11 cellular contexts compared by ENCODE assay signal in the genomic region with DNA sequence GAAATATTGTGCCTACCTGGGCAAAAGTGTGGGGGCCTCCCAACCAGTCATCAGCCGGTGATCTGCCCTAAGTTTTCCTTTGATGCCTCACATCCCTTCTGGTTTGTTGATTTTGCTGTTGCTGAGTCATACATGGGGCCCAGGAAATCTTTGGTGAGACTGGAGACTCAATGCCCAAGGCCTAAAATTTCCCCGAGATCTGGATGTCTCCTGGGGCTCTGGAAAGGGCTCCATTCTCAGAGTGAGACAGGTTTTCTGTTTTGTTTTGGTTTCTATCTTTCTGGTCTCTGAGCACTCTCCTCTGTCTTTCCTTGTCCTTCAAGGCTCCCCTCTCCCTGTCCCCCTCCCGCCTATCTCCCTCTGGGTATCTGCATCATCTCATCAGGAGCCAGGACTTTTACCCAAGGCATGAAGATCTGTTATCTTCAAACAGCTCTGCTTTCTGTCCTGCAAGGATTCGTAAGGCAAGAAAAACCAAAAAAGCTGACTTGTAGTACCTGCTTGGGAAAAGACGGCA.
DNase-seq lines count a peak whose midpoint lies in the region; ATAC-seq, FAIRE-seq and TF ChIP-seq lines count a peak whose summit lies in the region.
"Had no signal": no experiment of that assay in that cellular context is flagged by ENCODE, and none has a peak within 500 bp of the region (broad histone marks: within the 10 kb centered on the region; RNA-seq: fewer than 3 reads in every experiment).

No MANE protein-coding gene starts in this region.

- H3K27ac ChIP-seq in PC-3 (ENCODE audit: low read length) (peak overlapping the region; percentile 96), endothelial cell of umbilical vein (ENCODE audit: insufficient read depth, low read depth, low read length) (peak overlapping the region; percentile 26)
- no peak overlapping the region for H3K27ac ChIP-seq in CD8-positive, alpha-beta T cell (ENCODE audit: low read depth, low read length)

- peak; percentile 35 for DNase-seq in GM03348 (ENCODE audit: low spot score)
- DNase-seq in PC-3 = peak; percentile 96
- no peak for DNase-seq in endothelial cell of umbilical vein (ENCODE audit: low read depth, low spot score)
- DNase-seq in osteocyte (ENCODE audit: extremely low spot score, unreplicated experiment) = no peak
- no peak for DNase-seq in NCI-H2196 treated with DMSO at 0.1 percent for 48 hours (lab: John Stamatoyannopoulos, UW; ENCODE audit: unreplicated experiment)
- DNase-seq in NCI-H1930 (lab: John Stamatoyannopoulos, UW) = no peak
- DNase-seq in CD8-positive, alpha-beta T cell = no peak
- DNase-seq: MV-4-11, T-helper 1 cell had no signal

- H3K4me3 Mint-ChIP-seq in osteocyte (ENCODE audit: unreplicated experiment) = no peak overlapping the region
- no peak overlapping the region for H3K4me3 Mint-ChIP-seq in CD8-positive, alpha-beta T cell
- H3K4me3 Mint-ChIP-seq: activated naive CD4-positive, alpha-beta T cell treated with anti-CD3 and anti-CD28 coated beads, Interleukin-2, amount 50 U/mL, for 24 hours had no signal

- FAIRE-seq in endothelial cell of umbilical vein (lab: Jason Lieb, UNC) = peak; percentile 44

- H3K4me1 ChIP-seq in PC-3 (ENCODE audit: insufficient read depth, low read length) (peaks cover 58% of the 10 kb centered on the region), endothelial cell of umbilical vein (ENCODE audit: control insufficient read depth, extremely low read depth, insufficient read depth, low read length) (peaks cover 35% of the 10 kb centered on the region)
- H3K4me1 ChIP-seq in CD8-positive, alpha-beta T cell (ENCODE audit: insufficient read depth, low read length) = peaks cover 7% of the 10 kb centered on the region

- POLR2A ChIA-PET in PC-3 (lab: Charles Lee; ENCODE audit: unreplicated experiment) = interaction anchor here (0.7 to 0.8 kb wide), 2 partner anchors 157 to 355 kb away, joined by 3 read pairs; no protein-coding TSS in a partner anchor
- POLR2A ChIA-PET in endothelial cell of umbilical vein (lab: Charles Lee) = no interaction called here
- POLR2A ChIA-PET in CD8-positive, alpha-beta T cell (lab: Charles Lee) = interaction anchor here (1.1 to 3.2 kb wide), 2 partner anchors 27 to 157 kb away, joined by 3 to 20 read pairs; partner anchors contain the start of gene FUT8

- no peaks in the 10 kb centered on the region for H3F3A ChIP-seq in PC-3 (ENCODE audit: low read length, unreplicated experiment)

- H3K9me2 ChIP-seq in PC-3 (replicated peaks; ENCODE audit: low read length) = no peaks in the 10 kb centered on the region

- peaks cover 40% of the 10 kb centered on the region for H3K4me1 Mint-ChIP-seq in osteocyte (ENCODE audit: unreplicated experiment)
- H3K4me1 Mint-ChIP-seq in CD8-positive, alpha-beta T cell (ENCODE audit: low read depth) = peaks cover 27% of the 10 kb centered on the region

- H3K9ac ChIP-seq in PC-3 (ENCODE audit: low read length) (peak overlapping the region; percentile 81), endothelial cell of umbilical vein (replicated peaks; ENCODE audit: extremely low read depth, insufficient read depth, low read length) (no peak overlapping the region)

- ATAC-seq in PC-3 (peak; percentile 75), HG02678 (IDR thresholded peaks at IDR 0.05; ENCODE audit: unreplicated experiment) (no peak)
- ATAC-seq in CD8-positive, alpha-beta T cell = no peak

- intact Hi-C loops in PC-3 (cut with micrococcal nuclease) (loop anchor here (1.0 to 2.0 kb wide), 6 partner anchors 23 to 157 kb away; partner anchors contain the start of gene FUT8), endothelial cell of umbilical vein (cut with micrococcal nuclease) (loop anchor here (5.0 kb wide), 1 partner anchor 153 kb away; the partner anchor contains the start of gene MAX)
- intact Hi-C loops in CD8-positive, alpha-beta T cell (cut with DNase I, micrococcal nuclease) = no loop called here

- H3K9me3 ChIP-seq in PC-3 (ENCODE audit: low read length) = 0 out of 2 replicates have a peak, but pooled peaks cover 3% of the 10 kb centered on the region
- no peaks in the 10 kb centered on the region for H3K9me3 ChIP-seq in endothelial cell of umbilical vein (replicated peaks; ENCODE audit: control insufficient read depth, insufficient read depth, low read length)
- no peaks in the 10 kb centered on the region for H3K9me3 ChIP-seq in CD8-positive, alpha-beta T cell (ENCODE audit: low read length)

- H3K36me3 ChIP-seq in PC-3 (ENCODE audit: low read depth, low read length) = peaks cover 4% of the 10 kb centered on the region; the same call in 1 of the 2 replicates
- H3K36me3 ChIP-seq in endothelial cell of umbilical vein (ENCODE audit: control insufficient read depth in 2 of 2, extremely low read depth in 1 of 2, insufficient read depth in 2 of 2, low read length in 2 of 2) = no peaks in the 10 kb centered on the region
- no peaks in the 10 kb centered on the region for H3K36me3 ChIP-seq in CD8-positive, alpha-beta T cell (ENCODE audit: insufficient read depth, low read length)

- H3K27me3 Mint-ChIP-seq in osteocyte (ENCODE audit: unreplicated experiment) = no peaks in the 10 kb centered on the region
- no peaks in the 10 kb centered on the region for H3K27me3 Mint-ChIP-seq in CD8-positive, alpha-beta T cell (ENCODE audit: low read depth)
- H3K27me3 Mint-ChIP-seq: activated naive CD4-positive, alpha-beta T cell treated with anti-CD3 and anti-CD28 coated beads, Interleukin-2, amount 50 U/mL, for 24 hours had no signal

- H3K27me3 ChIP-seq in PC-3 (ENCODE audit: low read length) = no peaks in the 10 kb centered on the region
- no peaks in the 10 kb centered on the region for H3K27me3 ChIP-seq in endothelial cell of umbilical vein (ENCODE audit: control insufficient read depth in 2 of 2, insufficient read depth in 2 of 2, low read length in 2 of 2)
- no peaks in the 10 kb centered on the region for H3K27me3 ChIP-seq in CD8-positive, alpha-beta T cell (ENCODE audit: insufficient read depth, low read length)

- no peaks in the 10 kb centered on the region for H3K9me1 ChIP-seq in endothelial cell of umbilical vein (replicated peaks; ENCODE audit: control insufficient read depth, extremely low read depth, insufficient read depth, low read length)

- H3K4me2 ChIP-seq in PC-3 (ENCODE audit: low read length) = peak overlapping the region; percentile 75
- no peak overlapping the region for H3K4me2 ChIP-seq in endothelial cell of umbilical vein (ENCODE audit: insufficient read depth, low read length)

- peak overlapping the region; percentile 25 for H3K27ac Mint-ChIP-seq in osteocyte (ENCODE audit: unreplicated experiment)
- no peak overlapping the region for H3K27ac Mint-ChIP-seq in CD8-positive, alpha-beta T cell
- H3K27ac Mint-ChIP-seq: activated naive CD4-positive, alpha-beta T cell treated with anti-CD3 and anti-CD28 coated beads, Interleukin-2, amount 50 U/mL, for 24 hours had no signal

- H4K20me1 ChIP-seq in PC-3 (ENCODE audit: low read length) (no peaks in the 10 kb centered on the region), endothelial cell of umbilical vein (replicated peaks; ENCODE audit: control insufficient read depth, extremely low read depth, insufficient read depth, low read length) (no peaks in the 10 kb centered on the region)

- dilution Hi-C loops in endothelial cell of umbilical vein (cut with MboI; ENCODE audit: extremely low pct_ligation_motif_present, low sequenced_read_pairs) = no loop called here

- H3K4me3 ChIP-seq in PC-3 (ENCODE audit: low read length) = peak overlapping the region; percentile 34
- H3K4me3 ChIP-seq in endothelial cell of umbilical vein (replicated peaks in 1 of 3; ENCODE audit: insufficient read depth in 1 of 3, low read depth in 1 of 3, low read length in 3 of 3) = no peak overlapping the region
- no peak overlapping the region for H3K4me3 ChIP-seq in CD8-positive, alpha-beta T cell (ENCODE audit: low read depth, low read length)

- CTCF ChIA-PET in PC-3 (lab: Charles Lee) (interaction anchor here (0.7 to 1.0 kb wide), 2 partner anchors 8 to 157 kb away, joined by 3 to 7 read pairs; no protein-coding TSS in a partner anchor), endothelial cell of umbilical vein (lab: Charles Lee) (interaction anchor here (0.9 to 1.1 kb wide), 2 partner anchors 12 to 157 kb away, joined by 3 read pairs; partner anchors contain the start of gene FUT8)
- CTCF ChIA-PET in CD8-positive, alpha-beta T cell (lab: Charles Lee) = interaction anchor here (0.9 to 3.4 kb wide), 8 partner anchors 8 to 815 kb away, joined by 3 to 29 read pairs (median 5); partner anchors contain the start of gene FUT8

- TF ChIP-seq CTCF in PC-3 (conservative IDR thresholded peaks at IDR 0.05; ENCODE audit: low read depth, low read length) (no peak), endothelial cell of umbilical vein (IDR thresholded peaks at IDR 0.05; ENCODE audit: extremely low read depth in 1 of 2, insufficient read depth in 1 of 2, low read depth in 1 of 2, low read length in 2 of 2) (no peak), osteocyte (IDR thresholded peaks at IDR 0.05) (no peak)
- no peak for TF ChIP-seq CTCF in CD8-positive, alpha-beta T cell (IDR thresholded peaks at IDR 0.05)

- H2AFZ ChIP-seq in PC-3 (ENCODE audit: low read length) = peak overlapping the region; percentile 36
- peak overlapping the region; percentile 53 for H2AFZ ChIP-seq in endothelial cell of umbilical vein (ENCODE audit: low read depth, low read length)

- no peaks in the 10 kb centered on the region for H3K9me3 Mint-ChIP-seq in osteocyte (ENCODE audit: unreplicated experiment)
- peaks cover 4% of the 10 kb centered on the region for H3K9me3 Mint-ChIP-seq in CD8-positive, alpha-beta T cell
- H3K9me3 Mint-ChIP-seq: activated naive CD4-positive, alpha-beta T cell treated with anti-CD3 and anti-CD28 coated beads, Interleukin-2, amount 50 U/mL, for 24 hours had no signal

- 0 out of 2 replicates have a peak, but pooled peaks cover 9% of the 10 kb centered on the region for H3K79me2 ChIP-seq in PC-3 (ENCODE audit: low read length)
- H3K79me2 ChIP-seq in endothelial cell of umbilical vein (ENCODE audit: control insufficient read depth, insufficient read depth, low read length) = no peaks in the 10 kb centered on the region

- BruUV-seq in PC-3 (replicated peaks; lab: Mats Ljungman, UMichigan) (TSS peak; percentile 21), endothelial cell of umbilical vein (replicated peaks; lab: Mats Ljungman, UMichigan) (no TSS peak)

- TF ChIP-seq POLR2A in endothelial cell of umbilical vein (IDR thresholded peaks at IDR 0.05; ENCODE audit: low read depth, low read length) = no peak

- no peaks in the 10 kb centered on the region for H3K36me3 Mint-ChIP-seq in osteocyte (ENCODE audit: unreplicated experiment)
- no peaks in the 10 kb centered on the region for H3K36me3 Mint-ChIP-seq in CD8-positive, alpha-beta T cell
- H3K36me3 Mint-ChIP-seq: activated naive CD4-positive, alpha-beta T cell treated with anti-CD3 and anti-CD28 coated beads, Interleukin-2, amount 50 U/mL, for 24 hours had no signal

TF ChIP-seq in endothelial cell of umbilical vein, 7 proteins besides CTCF, POLR2A, EP300 and RAD21:
- TF ChIP-seq FOS (IDR thresholded peaks at IDR 0.05; ENCODE audit: borderline replicate concordance, insufficient read depth, low read length) (peak; percentile 36), POLR2AphosphoS5 (IDR thresholded peaks at IDR 0.05; ENCODE audit: insufficient read depth, low read depth, low read length) (no peak), EZH2 (IDR thresholded peaks at IDR 0.05; ENCODE audit: borderline replicate concordance, low read depth, low read length, severe bottlenecking) (no peak)

Comparison
In these comparisons a context has a peak if more than half of its experiments do, and no peak if none do; other contexts are left out.
1. DNase-seq: peak in GM03348 (single experiment) and PC-3 (single experiment); none in endothelial cell of umbilical vein (single experiment), osteocyte (single experiment), NCI-H2196 treated with DMSO at 0.1 percent for 48 hours (single experiment), NCI-H1930 (0 of 2) and CD8-positive, alpha-beta T cell (0 of 7).
2. intact Hi-C loops: an anchor here in PC-3 (1.0 to 2.0 kb wide) and endothelial cell of umbilical vein (5.0 kb wide); none called in CD8-positive, alpha-beta T cell.